ENCODE assay signal across 29 cellular contexts in the genomic region with DNA sequence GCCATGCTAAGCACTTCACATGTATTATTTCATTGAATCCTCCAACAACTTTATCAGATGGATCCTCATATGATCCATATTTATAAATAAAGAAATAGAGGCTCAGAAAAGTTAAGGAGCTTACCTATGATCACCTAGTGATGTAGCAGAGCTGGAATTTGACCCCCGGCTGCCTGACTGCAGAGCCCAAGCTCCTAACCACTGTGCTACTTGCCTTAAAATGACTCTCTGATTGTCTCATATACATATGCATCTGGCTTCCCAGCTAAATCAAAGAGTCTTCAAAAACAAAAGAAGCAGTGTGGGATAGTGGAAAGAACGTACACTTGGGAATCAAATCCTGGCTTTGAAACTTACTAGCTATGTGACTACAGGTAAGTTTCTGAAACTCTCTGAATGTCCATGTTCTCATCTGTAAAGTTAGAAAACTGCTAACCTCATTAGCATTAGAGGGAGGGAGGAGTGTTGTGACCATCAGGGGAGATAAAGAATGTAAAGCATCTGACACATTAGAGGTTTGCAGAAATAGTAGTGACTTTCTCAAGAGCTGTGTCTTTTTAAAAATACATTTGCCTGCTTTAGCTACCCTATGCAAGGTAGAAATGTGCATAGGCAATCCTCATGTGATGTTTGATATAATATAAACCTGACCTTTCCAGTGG.
"Had no signal": no experiment of that assay in that cellular context is flagged by ENCODE, and none has a peak within 500 bp of the region (broad histone marks: within the 10 kb centered on the region; RNA-seq: fewer than 3 reads in every experiment).

No MANE protein-coding gene starts in this region.

- H3K4me1 ChIP-seq: left lung, lower lobe of right lung, right atrium auricular region, stomach, testis, thyroid gland, transverse colon, upper lobe of left lung, vagina had no signal

- H3K79me2 ChIP-seq: hepatocyte had no signal

- H3K4me3 ChIP-seq: hepatocyte, left lung, lower lobe of right lung, ovary, right atrium auricular region, right lobe of liver, smooth muscle cell, stomach, testis, thyroid gland, transverse colon, upper lobe of left lung, vagina had no signal

- H3K27ac Mint-ChIP-seq: immature natural killer cell; mesothelial cell of epicardium; naive B cell; natural killer cell; nephron progenitor cell; progenitor cell of endocrine pancreas; stimulated activated naive B cell treated with anti-CD40 and anti-IgM and Interleukin-4, amounts not matched to agents 10 μg/mL and 1 μg/mL and 100 μg/mL, for 72 hours had no signal

- H3K9me3 ChIP-seq: left lung, lower lobe of right lung, ovary, right atrium auricular region, right lobe of liver, testis, thyroid gland, transverse colon, upper lobe of left lung, vagina had no signal

- H3K9me3 Mint-ChIP-seq: immature natural killer cell, mesothelial cell of epicardium, natural killer cell had no signal

- ATAC-seq: left colon; left lung; lower lobe of right lung; natural killer cell; right lobe of liver; stimulated activated naive B cell treated with anti-CD40 and anti-IgM and Interleukin-4, amounts not matched to agents 10 μg/mL and 1 μg/mL and 100 μg/mL, for 72 hours; stimulated activated naive CD8-positive, alpha-beta T cell treated with anti-CD3 and anti-CD28 coated beads, Interleukin-15, Interleukin-2, amounts not matched to agents 100 U/mL and 50 U/mL, for 24 hours had no signal

- DNase-seq: immature natural killer cell; kidney; left colon; left lung; lower lobe of right lung; mammary epithelial cell; mesenchymal stem cell; naive B cell; natural killer cell; nephron progenitor cell; ovary; right lobe of liver; stimulated activated CD4-positive, alpha-beta T cell treated with anti-CD3 and anti-CD28 coated beads, Interleukin-15, amount 100 ng/mL, for 24 hours; stimulated activated CD4-positive, alpha-beta T cell treated with anti-CD3 and anti-CD28 coated beads, Interleukin-2, amount 100 ng/mL, for 24 hours; stimulated activated CD4-positive, alpha-beta T cell treated with anti-CD3 and anti-CD28 coated beads, Interleukin-4, amount 100 ng/mL, for 1 hour; stimulated activated naive B cell treated with anti-CD40 and anti-IgM and Interleukin-4, amounts not matched to agents 10 μg/mL and 1 μg/mL and 100 μg/mL, for 72 hours; stimulated activated naive CD8-positive, alpha-beta T cell treated with anti-CD3 and anti-CD28 coated beads, Interleukin-15, Interleukin-2, amounts not matched to agents 100 U/mL and 50 U/mL, for 24 hours; stomach; testis; thyroid gland; transverse colon; upper lobe of left lung had no signal

- H3K27ac ChIP-seq: hepatocyte, left lung, lower lobe of right lung, ovary, right atrium auricular region, right lobe of liver, stomach, testis, thyroid gland, transverse colon, upper lobe of left lung, vagina had no signal

- H3K27me3 ChIP-seq: hepatocyte, left lung, ovary, right atrium auricular region, right lobe of liver, stomach, testis, thyroid gland, transverse colon, upper lobe of left lung, vagina had no signal

- H3K4me1 Mint-ChIP-seq: immature natural killer cell; mesothelial cell of epicardium; naive B cell; natural killer cell; nephron progenitor cell; stimulated activated naive B cell treated with anti-CD40 and anti-IgM and Interleukin-4, amounts not matched to agents 10 μg/mL and 1 μg/mL and 100 μg/mL, for 72 hours had no signal

- H3K4me2 ChIP-seq: hepatocyte, smooth muscle cell had no signal

- FAIRE-seq: islet of Langerhans, kidney had no signal

- H3K36me3 Mint-ChIP-seq: immature natural killer cell; mesothelial cell of epicardium; naive B cell; natural killer cell; stimulated activated naive B cell treated with anti-CD40 and anti-IgM and Interleukin-4, amounts not matched to agents 10 μg/mL and 1 μg/mL and 100 μg/mL, for 72 hours had no signal

- H2AFZ ChIP-seq: hepatocyte had no signal

- H3K36me3 ChIP-seq: left lung, lower lobe of right lung, ovary, right atrium auricular region, right lobe of liver, stomach, thyroid gland, transverse colon, upper lobe of left lung, vagina had no signal

- H3K4me3 Mint-ChIP-seq: immature natural killer cell; mesothelial cell of epicardium; naive B cell; natural killer cell; nephron progenitor cell; stimulated activated naive B cell treated with anti-CD40 and anti-IgM and Interleukin-4, amounts not matched to agents 10 μg/mL and 1 μg/mL and 100 μg/mL, for 72 hours had no signal
